23 cellular contexts compared by ENCODE assay signal in the genomic region with DNA sequence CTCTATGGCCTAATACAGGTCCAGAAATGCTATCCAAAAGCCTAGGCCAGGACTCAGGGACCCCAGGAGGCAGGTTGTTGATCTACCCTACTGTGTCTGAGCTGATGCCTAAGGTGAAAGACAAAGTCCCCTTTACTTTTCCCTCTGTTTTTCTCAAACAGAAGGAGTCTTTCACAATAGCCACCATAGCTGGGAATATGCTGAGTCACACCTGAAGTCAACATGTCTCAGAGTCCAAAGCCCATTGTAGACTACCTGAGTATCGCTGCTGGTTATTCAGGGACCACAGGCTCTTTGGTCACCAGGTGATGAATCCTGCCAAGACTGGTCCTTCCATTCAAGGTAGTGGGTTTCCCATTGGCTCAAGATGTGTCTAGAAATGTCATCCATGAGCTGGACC.
"Had no signal": no experiment of that assay in that cellular context is flagged by ENCODE, and none has a peak within 500 bp of the region (broad histone marks: within the 10 kb centered on the region; RNA-seq: fewer than 3 reads in every experiment).

No MANE protein-coding gene starts in this region.

- DNase-seq: hippocampal formation; kidney glomerular epithelial cell; left cardiac atrium; lower lobe of right lung; mammary epithelial cell; mesenchymal stem cell; naive thymus-derived CD8-positive, alpha-beta T cell; occipital lobe; retina; right cardiac atrium; sigmoid colon; small intestine; spleen; stimulated activated CD4-positive, alpha-beta T cell treated with anti-CD3 and anti-CD28 coated beads, Interleukin-4, amount 100 ng/mL, for 24 hours; stimulated activated naive CD4-positive, alpha-beta T cell; tibial artery; trophoblast cell; upper lobe of right lung had no signal

- ATAC-seq: left cardiac atrium; left lobe of liver; lower lobe of right lung; naive thymus-derived CD8-positive, alpha-beta T cell; right cardiac atrium; stimulated activated effector memory CD8-positive, alpha-beta T cell treated with anti-CD3 and anti-CD28 coated beads, Interleukin-12 subunit alpha, Interleukin-12 subunit beta, amount 100 ng/mL, for 72 hours; upper lobe of right lung had no signal

- H3K27me3 ChIP-seq: neutrophil, sigmoid colon, spleen, suprapubic skin, tibial artery, upper lobe of right lung had no signal

- H3K36me3 ChIP-seq: lower lobe of right lung, neutrophil, sigmoid colon, spleen, suprapubic skin, thoracic aorta, tibial artery, upper lobe of right lung had no signal

- H3K4me1 ChIP-seq: lower lobe of right lung, sigmoid colon, spleen, suprapubic skin, tibial artery, upper lobe of right lung had no signal

- H3K9me3 ChIP-seq: lower lobe of right lung, neutrophil, suprapubic skin, thoracic aorta, upper lobe of right lung had no signal

- H3K27ac ChIP-seq: lower lobe of right lung, neutrophil, sigmoid colon, spleen, suprapubic skin, thoracic aorta, tibial artery, upper lobe of right lung had no signal

- H3K4me3 ChIP-seq: lower lobe of right lung, sigmoid colon, spleen, suprapubic skin, thoracic aorta, tibial artery, upper lobe of right lung had no signal
